ENCODE assay signal across 1 cellular context in the genomic region with DNA sequence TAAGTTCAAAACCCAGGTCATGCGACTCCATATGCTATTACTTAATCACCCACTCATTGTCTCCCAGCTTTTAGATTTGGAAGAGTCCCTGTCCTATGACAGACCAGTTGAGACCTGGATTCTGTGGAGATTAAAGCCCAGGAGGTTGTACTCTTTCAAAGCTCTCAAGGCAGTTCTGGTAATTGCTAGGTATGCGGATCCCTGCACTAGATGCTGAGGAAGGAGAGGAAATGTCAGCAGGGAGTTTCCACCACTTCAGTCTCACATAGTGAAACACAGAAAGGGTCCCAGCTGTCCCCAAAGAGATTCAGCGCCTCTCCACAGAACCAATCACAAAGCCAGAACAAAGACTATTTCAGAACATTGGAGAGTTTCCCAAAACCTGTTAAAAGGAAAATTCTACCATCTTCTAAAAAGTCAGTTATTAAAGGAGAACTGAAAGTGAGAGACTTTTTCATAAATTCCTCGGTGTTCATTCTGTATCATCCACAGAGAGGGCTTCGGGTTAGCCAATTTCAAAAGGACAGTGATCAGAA.
TF ChIP-seq lines count a peak whose summit lies in the region.

No MANE protein-coding gene starts in this region.

TF ChIP-seq in GM12878, 131 proteins besides CTCF, POLR2A, EP300 and RAD21 (continued from another document):
- TF ChIP-seq, protein P1, sequence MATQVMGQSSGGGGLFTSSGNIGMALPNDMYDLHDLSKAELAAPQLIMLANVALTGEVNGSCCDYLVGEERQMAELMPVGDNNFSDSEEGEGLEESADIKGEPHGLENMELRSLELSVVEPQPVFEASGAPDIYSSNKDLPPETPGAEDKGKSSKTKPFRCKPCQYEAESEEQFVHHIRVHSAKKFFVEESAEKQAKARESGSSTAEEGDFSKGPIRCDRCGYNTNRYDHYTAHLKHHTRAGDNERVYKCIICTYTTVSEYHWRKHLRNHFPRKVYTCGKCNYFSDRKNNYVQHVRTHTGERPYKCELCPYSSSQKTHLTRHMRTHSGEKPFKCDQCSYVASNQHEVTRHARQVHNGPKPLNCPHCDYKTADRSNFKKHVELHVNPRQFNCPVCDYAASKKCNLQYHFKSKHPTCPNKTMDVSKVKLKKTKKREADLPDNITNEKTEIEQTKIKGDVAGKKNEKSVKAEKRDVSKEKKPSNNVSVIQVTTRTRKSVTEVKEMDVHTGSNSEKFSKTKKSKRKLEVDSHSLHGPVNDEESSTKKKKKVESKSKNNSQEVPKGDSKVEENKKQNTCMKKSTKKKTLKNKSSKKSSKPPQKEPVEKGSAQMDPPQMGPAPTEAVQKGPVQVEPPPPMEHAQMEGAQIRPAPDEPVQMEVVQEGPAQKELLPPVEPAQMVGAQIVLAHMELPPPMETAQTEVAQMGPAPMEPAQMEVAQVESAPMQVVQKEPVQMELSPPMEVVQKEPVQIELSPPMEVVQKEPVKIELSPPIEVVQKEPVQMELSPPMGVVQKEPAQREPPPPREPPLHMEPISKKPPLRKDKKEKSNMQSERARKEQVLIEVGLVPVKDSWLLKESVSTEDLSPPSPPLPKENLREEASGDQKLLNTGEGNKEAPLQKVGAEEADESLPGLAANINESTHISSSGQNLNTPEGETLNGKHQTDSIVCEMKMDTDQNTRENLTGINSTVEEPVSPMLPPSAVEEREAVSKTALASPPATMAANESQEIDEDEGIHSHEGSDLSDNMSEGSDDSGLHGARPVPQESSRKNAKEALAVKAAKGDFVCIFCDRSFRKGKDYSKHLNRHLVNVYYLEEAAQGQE (IDR thresholded peaks at IDR 0.05; ENCODE audit: low read depth, low read length): peak; percentile 65; the same call in 1 of the 2 replicates
- TF ChIP-seq, protein P2, sequence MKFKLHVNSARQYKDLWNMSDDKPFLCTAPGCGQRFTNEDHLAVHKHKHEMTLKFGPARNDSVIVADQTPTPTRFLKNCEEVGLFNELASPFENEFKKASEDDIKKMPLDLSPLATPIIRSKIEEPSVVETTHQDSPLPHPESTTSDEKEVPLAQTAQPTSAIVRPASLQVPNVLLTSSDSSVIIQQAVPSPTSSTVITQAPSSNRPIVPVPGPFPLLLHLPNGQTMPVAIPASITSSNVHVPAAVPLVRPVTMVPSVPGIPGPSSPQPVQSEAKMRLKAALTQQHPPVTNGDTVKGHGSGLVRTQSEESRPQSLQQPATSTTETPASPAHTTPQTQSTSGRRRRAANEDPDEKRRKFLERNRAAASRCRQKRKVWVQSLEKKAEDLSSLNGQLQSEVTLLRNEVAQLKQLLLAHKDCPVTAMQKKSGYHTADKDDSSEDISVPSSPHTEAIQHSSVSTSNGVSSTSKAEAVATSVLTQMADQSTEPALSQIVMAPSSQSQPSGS (IDR thresholded peaks at IDR 0.05; ENCODE audit: low read length): peak; percentile 78
- TF ChIP-seq FOXM1 (IDR thresholded peaks at IDR 0.05; ENCODE audit: low read depth, low read length): peak; percentile 65
- TF ChIP-seq, protein P3, sequence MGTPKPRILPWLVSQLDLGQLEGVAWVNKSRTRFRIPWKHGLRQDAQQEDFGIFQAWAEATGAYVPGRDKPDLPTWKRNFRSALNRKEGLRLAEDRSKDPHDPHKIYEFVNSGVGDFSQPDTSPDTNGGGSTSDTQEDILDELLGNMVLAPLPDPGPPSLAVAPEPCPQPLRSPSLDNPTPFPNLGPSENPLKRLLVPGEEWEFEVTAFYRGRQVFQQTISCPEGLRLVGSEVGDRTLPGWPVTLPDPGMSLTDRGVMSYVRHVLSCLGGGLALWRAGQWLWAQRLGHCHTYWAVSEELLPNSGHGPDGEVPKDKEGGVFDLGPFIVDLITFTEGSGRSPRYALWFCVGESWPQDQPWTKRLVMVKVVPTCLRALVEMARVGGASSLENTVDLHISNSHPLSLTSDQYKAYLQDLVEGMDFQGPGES (IDR thresholded peaks at IDR 0.05): no peak
